Comparison of ENCODE assay signal across 8 cellular contexts in the genomic region with DNA sequence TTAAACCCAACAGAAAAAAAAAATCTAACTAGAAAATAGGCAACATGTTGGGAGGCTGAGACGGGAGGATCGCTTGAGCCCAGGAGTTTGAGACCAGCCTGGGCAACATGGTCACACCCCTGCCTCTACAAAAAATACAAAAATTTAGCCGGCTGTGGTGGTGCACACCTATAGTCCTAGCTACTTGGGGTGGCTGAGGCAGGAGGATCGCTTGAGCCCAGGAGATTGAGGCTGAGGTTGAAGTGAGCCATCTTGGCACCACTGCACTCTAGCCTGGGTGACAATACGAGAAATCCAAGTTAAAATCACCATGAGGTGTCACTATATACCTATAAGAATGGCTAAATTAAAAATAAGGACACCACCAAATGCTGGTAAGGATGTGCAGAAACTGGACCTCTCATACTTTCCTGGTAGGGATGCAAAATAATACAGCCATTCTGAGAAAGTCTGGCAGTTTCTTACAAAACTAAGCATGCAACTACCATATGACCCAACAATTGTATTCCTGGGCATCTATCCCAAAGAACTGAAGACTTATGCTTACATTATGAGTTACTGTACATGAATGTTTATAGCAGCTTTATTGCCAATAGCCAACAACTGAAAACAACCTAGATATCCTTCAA. TPM values are rescaled to one million over a fixed set of nuclear protein-coding genes. Genes with fewer than 3 reads are reported as not detected.
DNase-seq lines count a peak whose midpoint lies in the region; ATAC-seq and TF ChIP-seq lines count a peak whose summit lies in the region.

No MANE protein-coding gene starts in this region.

- H3K9ac ChIP-seq in skeletal muscle satellite cell (ENCODE audit: low read depth, low read length), result peak overlapping the region; percentile 94

- H3K9me3 Mint-ChIP-seq in activated naive CD4-positive, alpha-beta T cell treated with anti-CD3 and anti-CD28 coated beads for 36 hours, result no peaks in the 10 kb centered on the region

- ATAC-seq in GM19455 (IDR thresholded peaks at IDR 0.05; ENCODE audit: unreplicated experiment) (no peak), GM18867 (IDR thresholded peaks at IDR 0.05; ENCODE audit: unreplicated experiment) (no peak), HG02623 (IDR thresholded peaks at IDR 0.05; ENCODE audit: unreplicated experiment) (no peak)

- intact Hi-C loops in activated naive CD4-positive, alpha-beta T cell treated with anti-CD3 and anti-CD28 coated beads for 36 hours (cut with micrococcal nuclease), result loop anchor here (5.0 to 10.0 kb wide), 5 partner anchors 67 to 897 kb away; a partner anchor contains a TSS

- H3K4me3 Mint-ChIP-seq in activated naive CD4-positive, alpha-beta T cell treated with anti-CD3 and anti-CD28 coated beads for 36 hours, result no peak overlapping the region

- peaks cover 60% of the 10 kb centered on the region for H3K4me1 ChIP-seq in skeletal muscle satellite cell (ENCODE audit: control insufficient read depth, insufficient read depth, low read length)

- H3K9me3 ChIP-seq in skeletal muscle satellite cell (replicated peaks; ENCODE audit: low read length), result no peaks in the 10 kb centered on the region

- DNase-seq in HCEC 1CT (peak; percentile 72), RKO (ENCODE audit: low spot score) (peak; percentile 75), fibroblast of the aortic adventitia (ENCODE audit: low read depth) (peak; percentile 94)
- DNase-seq in activated naive CD4-positive, alpha-beta T cell treated with anti-CD3 and anti-CD28 coated beads for 36 hours, result no peak

- H3K4me1 Mint-ChIP-seq in activated naive CD4-positive, alpha-beta T cell treated with anti-CD3 and anti-CD28 coated beads for 36 hours (ENCODE audit: low read depth), result peaks cover 21% of the 10 kb centered on the region

- H3K27me3 ChIP-seq in skeletal muscle satellite cell (ENCODE audit: control insufficient read depth, insufficient read depth, low read length), result no peaks in the 10 kb centered on the region

- no peaks in the 10 kb centered on the region for H3K36me3 Mint-ChIP-seq in activated naive CD4-positive, alpha-beta T cell treated with anti-CD3 and anti-CD28 coated beads for 36 hours (ENCODE audit: low read depth)

- H3K4me3 ChIP-seq in fibroblast of the aortic adventitia (ENCODE audit: low read depth, low read length), result peak overlapping the region; percentile 80
- H3K4me3 ChIP-seq in skeletal muscle satellite cell (ENCODE audit: low read length), result peak overlapping the region; percentile 87

- H3K4me2 ChIP-seq in skeletal muscle satellite cell (ENCODE audit: low read length), result peak overlapping the region; percentile 82

- peaks cover 62% of the 10 kb centered on the region for H3K27me3 Mint-ChIP-seq in activated naive CD4-positive, alpha-beta T cell treated with anti-CD3 and anti-CD28 coated beads for 36 hours (ENCODE audit: low read depth)

- no peak overlapping the region for H3K27ac Mint-ChIP-seq in activated naive CD4-positive, alpha-beta T cell treated with anti-CD3 and anti-CD28 coated beads for 36 hours

- no peaks in the 10 kb centered on the region for H3K36me3 ChIP-seq in skeletal muscle satellite cell (ENCODE audit: insufficient read depth, low read length)

- CTCF ChIA-PET in activated naive CD4-positive, alpha-beta T cell treated with anti-CD3 and anti-CD28 coated beads for 36 hours (lab: Charles Lee), result interaction anchor here (1.2 to 1.3 kb wide), 2 partner anchors 52 to 64 kb away, joined by 3 to 4 read pairs; no protein-coding TSS in a partner anchor

- no peak for TF ChIP-seq CTCF in fibroblast of the aortic adventitia (IDR thresholded peaks at IDR 0.05; ENCODE audit: insufficient read depth, low read length)

RNA-seq across cellular contexts. Expression of a gene that starts 2.2 kb away (rescaled TPM):
- total RNA-seq in fibroblast of the aortic adventitia (ENCODE audit: low replicate concordance), result 137 and 145 TPM in 2 replicates
- total RNA-seq in skeletal muscle satellite cell (2012; rRNA removed), result 44.1 and 61.6 TPM in 2 replicates
- 1 to 10 TPM; 2.3 to 2.7 TPM for total RNA-seq in activated naive CD4-positive, alpha-beta T cell treated with anti-CD3 and anti-CD28 coated beads for 36 hours

RNA-seq across cellular contexts. Expression of a gene that starts 2.6 kb away (rescaled TPM):
- total RNA-seq in fibroblast of the aortic adventitia (ENCODE audit: low replicate concordance), result 9.3 and 14.6 TPM in 2 replicates
- 7.6 and 10.6 TPM in 2 replicates for total RNA-seq in skeletal muscle satellite cell (2012; rRNA removed)
- total RNA-seq in activated naive CD4-positive, alpha-beta T cell treated with anti-CD3 and anti-CD28 coated beads for 36 hours, result under 1 TPM; 0.38 to 0.44 TPM

Comparison
In these comparisons a context has a peak if more than half of its experiments do, and no peak if none do; other contexts are left out.
1. RNA of a gene that starts 2.2 kb away (total RNA-seq): 137 to 145 TPM in fibroblast of the aortic adventitia; 2.3 to 2.7 TPM in activated naive CD4-positive, alpha-beta T cell treated with anti-CD3 and anti-CD28 coated beads for 36 hours; every median in the first group is over 10 times any median in the second.